In genomic region chr15:99057697-99058420, GRCh38 we compare ENCODE assay signal across 7 cellular contexts. TPM values are rescaled to one million over a fixed set of nuclear protein-coding genes. Genes with fewer than 3 reads are reported as not detected.
DNase-seq lines count a peak whose midpoint lies in the region; ATAC-seq and TF ChIP-seq lines count a peak whose summit lies in the region.

No MANE protein-coding gene starts in this region.

- H3K4me3 Mint-ChIP-seq in stimulated activated memory B cell treated with anti-CD40 and anti-IgM and Interleukin-4, amounts not matched to agents 10 μg/mL and 1 μg/mL and 100 μg/mL, for 72 hours, result peak overlapping the region; percentile 66

- no peaks in the 10 kb centered on the region for H3K9me3 Mint-ChIP-seq in stimulated activated memory B cell treated with anti-CD40 and anti-IgM and Interleukin-4, amounts not matched to agents 10 μg/mL and 1 μg/mL and 100 μg/mL, for 72 hours

- H3K4me3 ChIP-seq in heart right ventricle, result peak overlapping the region in 5 of 10 donors; percentile 36 to 65 (median 58)

- TF ChIP-seq CTCF in GM20000 (IDR thresholded peaks at IDR 0.05; ENCODE audit: extremely low read depth, missing control alignments) (no peak), heart right ventricle (IDR thresholded peaks at IDR 0.05) (no peak)

- H3K36me3 Mint-ChIP-seq in stimulated activated memory B cell treated with anti-CD40 and anti-IgM and Interleukin-4, amounts not matched to agents 10 μg/mL and 1 μg/mL and 100 μg/mL, for 72 hours, result no peaks in the 10 kb centered on the region

- WGBS in heart right ventricle, 2 donors, result 60% methylated on average over 20 of the region's 20 CpGs

- peak; percentile 10 to 80 (median 64) for ATAC-seq in heart right ventricle
- no peak for ATAC-seq in stimulated activated memory B cell treated with anti-CD40 and anti-IgM and Interleukin-4, amounts not matched to agents 10 μg/mL and 1 μg/mL and 100 μg/mL, for 72 hours

- no peaks in the 10 kb centered on the region for H3K9me3 ChIP-seq in heart right ventricle

- DNase-seq in GM20000 (ENCODE audit: low spot score), result peak; percentile 43
- DNase-seq in UCSD-AML1 (lab: John Stamatoyannopoulos, UW; ENCODE audit: unreplicated experiment), result peak; percentile 45
- peak; percentile 30 to 73 for DNase-seq in heart right ventricle
- no peak for DNase-seq in occipital lobe (lab: John Stamatoyannopoulos, UW)
- no peak for DNase-seq in NCI-H2107 (lab: John Stamatoyannopoulos, UW)
- no peak for DNase-seq in HCEC 1CT

- intact Hi-C loops in heart right ventricle (cut with DNase I), result loop anchor here in 7 of 10 donors (2.0 to 10.0 kb wide), 13 partner anchors 103 to 413 kb away; partner anchors contain the start of gene IGF1R (in 4 of the 7)

- peaks cover 72% of the 10 kb centered on the region for H3K27me3 Mint-ChIP-seq in stimulated activated memory B cell treated with anti-CD40 and anti-IgM and Interleukin-4, amounts not matched to agents 10 μg/mL and 1 μg/mL and 100 μg/mL, for 72 hours

- H3K4me1 Mint-ChIP-seq in stimulated activated memory B cell treated with anti-CD40 and anti-IgM and Interleukin-4, amounts not matched to agents 10 μg/mL and 1 μg/mL and 100 μg/mL, for 72 hours, result peaks cover 9% of the 10 kb centered on the region

- H3K36me3 ChIP-seq in heart right ventricle, result no peaks in the 10 kb centered on the region

- H3K4me1 ChIP-seq in heart right ventricle, result peaks cover 5 to 42% (median 19%) of the 10 kb centered on the region in 9 donors

- peak overlapping the region; percentile 24 to 91 (median 78) for H3K27ac ChIP-seq in heart right ventricle

- peaks cover 0 to 35% (median 0%) of the 10 kb centered on the region in 7 donors for H3K27me3 ChIP-seq in heart right ventricle

- no peak overlapping the region for H3K27ac Mint-ChIP-seq in stimulated activated memory B cell treated with anti-CD40 and anti-IgM and Interleukin-4, amounts not matched to agents 10 μg/mL and 1 μg/mL and 100 μg/mL, for 72 hours

RNA-seq across cellular contexts. Expression of gene SYNM, which starts 47.0 kb away (rescaled TPM):
- 100 to 1,000 TPM; 256 to 456 (median 357) TPM for total RNA-seq in heart right ventricle
- polyA plus RNA-seq in heart right ventricle, result 100 to 1,000 TPM in 1 of 2 donors, 10 to 100 TPM in 1; 59.4 to 103 TPM
- 6.6 TPM for total RNA-seq in occipital lobe

RNA-seq across cellular contexts. Expression of gene PGPEP1L, which starts 50.3 kb away (rescaled TPM):
- total RNA-seq in heart right ventricle (1 to 10 TPM in 7 of 10 donors, under 1 TPM in 3; 0.52 to 5.6 (median 1.3) TPM), occipital lobe (0.47 TPM)
- polyA plus RNA-seq in heart right ventricle, result 1 to 10 TPM in 1 of 2 donors, under 1 TPM in 1; 0.22 to 4.2 TPM

Comparison
In these comparisons a context has a peak if more than half of its experiments do, and no peak if none do; other contexts are left out.
1. DNase-seq: peak in GM20000 (single experiment), UCSD-AML1 (single experiment) and heart right ventricle (2 of 2); none in occipital lobe (single experiment), NCI-H2107 (single experiment) and HCEC 1CT (single experiment).
2. RNA of gene SYNM, which starts 47.0 kb away (total RNA-seq): 256 to 456 TPM in heart right ventricle; 6.6 TPM in occipital lobe (single experiment); every median in the first group is over 10 times any median in the second.